Comparison of ENCODE assay signal across 9 cellular contexts in genomic region chr20:16611832-16612231, GRCh38.
"Had no signal": no experiment of that assay in that cellular context is flagged by ENCODE, and none has a peak within 500 bp of the region (broad histone marks: within the 10 kb centered on the region; RNA-seq: fewer than 3 reads in every experiment).

No MANE protein-coding gene starts in this region.

- ATAC-seq: GM23338, HCT116 had no signal

- H3K4me1 ChIP-seq: HAP-1 had no signal

- H3K27ac ChIP-seq: GM23248 had no signal

- DNase-seq: GM23248, GOT3, H7, H9, HCEC 1CT, HFFc6 had no signal

- H3K27ac Mint-ChIP-seq: GM23338, H9, HFFc6 had no signal

- H3K36me3 ChIP-seq: HAP-1 had no signal

- H3K9me3 ChIP-seq: HAP-1 had no signal

- H3K4me3 ChIP-seq: GM23248, GM23338, HAP-1 had no signal

- H3K4me3 Mint-ChIP-seq: GM23338, H9, HFFc6 had no signal
